8 cellular contexts compared by ENCODE assay signal in genomic region chr5:95554647-95555548, GRCh38. TPM values are rescaled to one million over a fixed set of nuclear protein-coding genes. Genes with fewer than 3 reads are reported as not detected.
A peak's percentile ranks its signal among the peaks of the same experiment; 100 is the strongest.
DNase-seq lines count a peak whose midpoint lies in the region; ATAC-seq and TF ChIP-seq lines count a peak whose summit lies in the region.

ARSK (plus strand) TSS chr5:95555101; CDS start chr5:95555279, 178 bp downstream.
SKIC3 (minus strand) TSS chr5:95554977; CDS start chr5:95547150, 7,827 bp downstream.

- TF ChIP-seq CTCF in dorsolateral prefrontal cortex (IDR thresholded peaks at IDR 0.05 in 54 of 56, conservative IDR thresholded peaks at IDR 0.05 in 2 of 56; ENCODE audit: low read depth in 1 of 56, partially characterized antibody in 56 of 56) (peak in 46 of 56 donors; percentile 4 to 55 (median 37)), right lobe of liver (IDR thresholded peaks at IDR 0.05) (peak; percentile 16 to 34 (median 34))

- H3K4me3 ChIP-seq in dorsolateral prefrontal cortex (peak within 1 kb of the TSS; percentile 61 to 100 (median 89)), right lobe of liver (peak within 1 kb of the TSS; percentile 74 to 83 (median 74))

- TF ChIP-seq POLR2A in right lobe of liver (IDR thresholded peaks at IDR 0.05), result peak; percentile 96

- peak; percentile 99 for DNase-seq in CD1c-positive myeloid dendritic cell (ENCODE audit: extremely low spot score)
- peak; percentile 97 for DNase-seq in NCI-H748 treated with DMSO at 0.1 percent for 48 hours (lab: John Stamatoyannopoulos, UW)
- DNase-seq in activated CD4-positive, alpha-beta T cell treated with anti-CD3 and anti-CD28 coated beads, Interleukin-2, amount 50 U/mL, for 48 hours, result peak; percentile 84 to 89
- peak; percentile 90 to 98 (median 94) for DNase-seq in dorsolateral prefrontal cortex
- DNase-seq in right lobe of liver, result peak; percentile 92 to 96 (median 94)
- DNase-seq in stimulated activated CD4-positive, alpha-beta T cell treated with anti-CD3 and anti-CD28 coated beads, Interleukin-4, amount 100 ng/mL, for 4 hours, result peak; percentile 80 to 92

- no peaks in the 10 kb centered on the region for H3K9me3 ChIP-seq in right lobe of liver

- H3K36me3 ChIP-seq in right lobe of liver, result peaks cover 0 to 2% (median under 1%) of the 10 kb centered on the region in 4 donors

- no peaks in the 10 kb centered on the region for H3K27me3 ChIP-seq in dorsolateral prefrontal cortex
- no peaks in the 10 kb centered on the region for H3K27me3 ChIP-seq in right lobe of liver

- ATAC-seq in GM19395 (IDR thresholded peaks at IDR 0.05; ENCODE audit: unreplicated experiment) (peak; percentile 93), HG03565 (IDR thresholded peaks at IDR 0.05; ENCODE audit: unreplicated experiment) (peak; percentile 81), right lobe of liver (peak; percentile 95 to 97 (median 96))

- H3K27ac ChIP-seq in dorsolateral prefrontal cortex (peak within 1 kb of the TSS; percentile 55 to 96 (median 86)), right lobe of liver (peak within 1 kb of the TSS; percentile 87 to 92 (median 88))

- intact Hi-C loops in dorsolateral prefrontal cortex (cut with DNase I), result loop anchor here in 1 of 2 donors (10.0 kb wide), 3 partner anchors 90 to 270 kb away; partner anchors contain the start of genes GLRX, RFESD and RHOBTB3
- intact Hi-C loops in right lobe of liver (cut with DNase I), result no loop called here

- H3K4me1 ChIP-seq in right lobe of liver, result peaks cover 0 to 16% (median 0%) of the 10 kb centered on the region in 4 donors

- WGBS in right lobe of liver (ENCODE audit: insufficient coverage, low coverage, low lambda C conversion rate, missing lambda C conversion rate), result 0% methylated on average over 47 of the region's 63 CpGs

RNA-seq across cellular contexts. Expression of gene ARSK, which starts in this region (rescaled TPM):
- total RNA-seq in dorsolateral prefrontal cortex (10 to 100 TPM in 35 of 120 experiments, 1 to 10 TPM in 85; 4.7 to 15.9 (median 8.7) TPM), right lobe of liver (1 to 10 TPM; 2.1 to 4.9 (median 4.0) TPM)

RNA-seq across cellular contexts. Expression of gene SKIC3, which starts in this region (rescaled TPM):
- total RNA-seq in dorsolateral prefrontal cortex (100 to 1,000 TPM in 101 of 120 experiments, 10 to 100 TPM in 19; 75.4 to 149 (median 113) TPM), right lobe of liver (10 to 100 TPM; 29.0 to 42.2 (median 38.0) TPM)

Comparison
In these comparisons a context has a peak if more than half of its experiments do, and no peak if none do; other contexts are left out.
1. Peak in every context shown above with its lines: DNase-seq, ATAC-seq, H3K4me3 ChIP-seq and H3K27ac ChIP-seq.